ENCODE assay signal across 17 cellular contexts in genomic region chr10:8463853-8464252, GRCh38.
DNase-seq lines count a peak whose midpoint lies in the region; ATAC-seq and TF ChIP-seq lines count a peak whose summit lies in the region.
"Had no signal": no experiment of that assay in that cellular context is flagged by ENCODE, and none has a peak within 500 bp of the region (broad histone marks: within the 10 kb centered on the region; RNA-seq: fewer than 3 reads in every experiment).

No MANE protein-coding gene starts in this region.

- TF ChIP-seq CTCF in heart right ventricle (IDR thresholded peaks at IDR 0.05) (no peak), progenitor cell of endocrine pancreas (IDR thresholded peaks at IDR 0.05; ENCODE audit: unreplicated experiment) (no peak)

- no peaks in the 10 kb centered on the region for H3K36me3 ChIP-seq in heart right ventricle

- no peaks in the 10 kb centered on the region for H3K9me3 Mint-ChIP-seq in progenitor cell of endocrine pancreas (ENCODE audit: low read depth)
- H3K9me3 Mint-ChIP-seq: GM23338 had no signal

- no peaks in the 10 kb centered on the region for H3K36me3 Mint-ChIP-seq in progenitor cell of endocrine pancreas (ENCODE audit: insufficient read depth)

- peak overlapping the region; percentile 6 for H3K27ac Mint-ChIP-seq in progenitor cell of endocrine pancreas
- H3K27ac Mint-ChIP-seq: CD4-positive, alpha-beta T cell; GM23338; HFFc6 had no signal

- peaks cover 52% of the 10 kb centered on the region for H3K27me3 Mint-ChIP-seq in progenitor cell of endocrine pancreas

- H3K4me3 ChIP-seq in heart right ventricle = no peak overlapping the region
- H3K4me3 ChIP-seq: GM23338 had no signal

- H3K27me3 ChIP-seq in heart right ventricle = no peaks in the 10 kb centered on the region

- 79 to 83% methylated on average over 4 of the region's 4 CpGs for WGBS in heart right ventricle, 2 donors

- ATAC-seq in heart right ventricle (peak in 6 of 8 donors; percentile 16 to 72 (median 56)), left ventricle myocardium superior (peak; percentile 57)
- ATAC-seq: GM23338, HCT116 had no signal

- no peaks in the 10 kb centered on the region for H3K4me1 Mint-ChIP-seq in progenitor cell of endocrine pancreas (ENCODE audit: low read depth)

- intact Hi-C loops in heart right ventricle (cut with DNase I) = no loop called here
- intact Hi-C loops in cardiac septum (cut with DNase I) = no loop called here
- intact Hi-C loops in left ventricle myocardium superior (cut with micrococcal nuclease) = no loop called here

- H3K4me3 Mint-ChIP-seq in progenitor cell of endocrine pancreas (ENCODE audit: low read depth) = no peak overlapping the region
- H3K4me3 Mint-ChIP-seq: CD4-positive, alpha-beta T cell; GM23338; HFFc6 had no signal

- H3K4me1 ChIP-seq in heart right ventricle = no peaks in the 10 kb centered on the region

- H3K9me3 ChIP-seq in heart right ventricle = no peaks in the 10 kb centered on the region

- DNase-seq in heart right ventricle (peak in 1 of 2 donors; percentile 14), cardiac septum (ENCODE audit: low spot score) (no peak), left ventricle myocardium superior (no peak), progenitor cell of endocrine pancreas (ENCODE audit: low spot score, unreplicated experiment) (no peak), COLO829 (ENCODE audit: low spot score) (no peak), NCI-H510A (lab: John Stamatoyannopoulos, UW) (no peak), SK-N-DZ (ENCODE audit: low spot score) (no peak)
- DNase-seq: ACHN; CD4-positive, alpha-beta T cell; DMS153; DMS79; GDM1; HFFc6; IMR-90 had no signal

- no peak overlapping the region for H3K27ac ChIP-seq in heart right ventricle
- H3K27ac ChIP-seq: C4-2B had no signal
